8 cellular contexts compared by ENCODE assay signal in the genomic region with DNA sequence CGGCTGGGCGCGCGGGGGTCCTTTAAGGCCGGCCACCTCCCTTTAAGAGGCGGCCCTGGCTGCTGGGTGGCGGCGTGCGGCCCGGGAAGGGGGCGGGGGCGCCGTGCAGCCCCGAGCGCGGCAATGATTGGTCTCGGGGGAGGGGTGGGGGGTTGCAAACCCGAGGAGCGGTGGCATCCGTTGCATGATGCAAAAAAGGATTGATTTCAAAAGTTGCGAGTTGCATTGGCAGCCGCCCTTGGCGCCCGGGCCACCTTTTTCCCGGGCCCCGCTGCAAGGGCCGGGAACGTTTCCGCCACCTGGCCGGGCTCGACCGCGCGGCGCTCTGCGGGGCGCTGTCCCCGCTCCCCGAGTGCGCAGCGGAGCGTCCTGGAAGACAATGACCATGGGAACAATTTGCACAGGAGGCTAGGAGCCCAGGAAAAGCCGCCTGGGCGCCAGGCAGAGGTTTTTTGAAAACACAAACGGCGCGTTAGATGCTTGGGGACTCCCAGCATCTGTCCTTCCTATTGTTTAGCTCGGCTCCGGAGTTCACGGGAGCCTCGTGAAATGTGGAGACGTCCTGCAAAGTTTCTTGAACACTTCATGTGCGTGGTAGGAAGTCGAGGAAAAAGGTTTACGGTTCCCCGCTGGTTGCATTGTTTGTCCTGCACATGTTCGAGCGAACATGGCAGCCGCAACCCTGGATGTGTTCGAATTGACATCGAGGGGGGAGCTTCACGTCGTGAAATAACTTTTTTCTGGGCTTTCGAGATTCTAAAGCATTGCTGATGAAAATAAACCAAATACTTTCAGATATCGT. TPM values are rescaled to one million over a fixed set of nuclear protein-coding genes. Genes with fewer than 3 reads are reported as not detected.
DNase-seq lines count a peak whose midpoint lies in the region; ATAC-seq and TF ChIP-seq lines count a peak whose summit lies in the region.

A gene with protein sequence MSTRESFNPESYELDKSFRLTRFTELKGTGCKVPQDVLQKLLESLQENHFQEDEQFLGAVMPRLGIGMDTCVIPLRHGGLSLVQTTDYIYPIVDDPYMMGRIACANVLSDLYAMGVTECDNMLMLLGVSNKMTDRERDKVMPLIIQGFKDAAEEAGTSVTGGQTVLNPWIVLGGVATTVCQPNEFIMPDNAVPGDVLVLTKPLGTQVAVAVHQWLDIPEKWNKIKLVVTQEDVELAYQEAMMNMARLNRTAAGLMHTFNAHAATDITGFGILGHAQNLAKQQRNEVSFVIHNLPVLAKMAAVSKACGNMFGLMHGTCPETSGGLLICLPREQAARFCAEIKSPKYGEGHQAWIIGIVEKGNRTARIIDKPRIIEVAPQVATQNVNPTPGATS (minus strand): TSS at position 78 of the 802 bp plus-strand sequence. CDS start 3,343 bp downstream, outside the sequence.

- peak; percentile 68 for ATAC-seq in HG02798 (IDR thresholded peaks at IDR 0.05; ENCODE audit: poor library complexity, unreplicated experiment)
- ATAC-seq in WTC11, result peak; percentile 25

- CTCF ChIA-PET in WTC11 (lab: Charles Lee), result interaction anchor here (1.8 to 5.6 kb wide), 3 partner anchors 46 to 188 kb away, joined by 8 to 57 read pairs (median 16); a partner anchor contains a TSS

- no peak for TF ChIP-seq CTCF in WTC11 (IDR thresholded peaks at IDR 0.05)
- TF ChIP-seq CTCF in cardiac fibroblast (IDR thresholded peaks at IDR 0.05; ENCODE audit: low read depth, low read length), result no peak

- H3K36me3 Mint-ChIP-seq in WTC11, result peaks cover 24% of the 10 kb centered on the region

- peak within 1 kb of the TSS; percentile 94 for H3K4me3 Mint-ChIP-seq in WTC11

- no peaks in the 10 kb centered on the region; the same call in 1 of the 2 replicates for H3K27me3 Mint-ChIP-seq in WTC11 (ENCODE audit: low read depth)

- DNase-seq in NCI-H2107 treated with DMSO at 0.1 percent for 48 hours (lab: John Stamatoyannopoulos, UW; ENCODE audit: unreplicated experiment) (peak; percentile 24), NCI-H2107 (lab: John Stamatoyannopoulos, UW) (no peak), NCI-H2029 treated with DMSO at 0.1 percent for 48 hours (lab: John Stamatoyannopoulos, UW) (peak; percentile 2), WTC11 (ENCODE audit: low spot score) (peak; percentile 81), cardiac fibroblast (ENCODE audit: low read depth in 2 of 2) (peak; percentile 69 to 82), inferior parietal cortex (ENCODE audit: extremely low spot score) (peak; percentile 63)
- DNase-seq in stimulated activated CD4-positive, alpha-beta T cell treated with anti-CD3 and anti-CD28 coated beads, Interleukin-12 subunit alpha, Interleukin-12 subunit beta, amount 100 ng/mL, for 24 hours (ENCODE audit: low read depth in 2 of 2), result peak; percentile 72 to 81

- peaks cover 71% of the 10 kb centered on the region for H3K4me1 Mint-ChIP-seq in WTC11

- H3K27ac Mint-ChIP-seq in WTC11, result peak within 1 kb of the TSS; percentile 100

- H3K9me3 Mint-ChIP-seq in WTC11, result no peaks in the 10 kb centered on the region

- H3K4me3 ChIP-seq in cardiac fibroblast (replicated peaks in 1 of 2; ENCODE audit: low read depth in 2 of 2, low read length in 2 of 2), result peak within 1 kb of the TSS; percentile 71 to 73

- POLR2A ChIA-PET in WTC11 (lab: Charles Lee), result interaction anchor here (0.6 to 2.4 kb wide), 3 partner anchors 22 to 48 kb away, joined by 4 to 26 read pairs (median 12); a partner anchor contains a TSS

TF ChIP-seq in WTC11, 78 proteins besides CTCF, POLR2A, EP300 and RAD21 (continues in another document):
- no peak for TF ChIP-seq ATF1 (CRISPR knock-in tag; IDR thresholded peaks at IDR 0.05)
- peak; percentile 65; the same call in 1 of the 2 replicates for TF ChIP-seq TEAD1 (CRISPR knock-in tag; IDR thresholded peaks at IDR 0.05)
- TF ChIP-seq ZNF423 (CRISPR knock-in tag; IDR thresholded peaks at IDR 0.05), result peak; percentile 96
- 0 out of 2 replicates have a peak, but pooled peaks have one; percentile 13 for TF ChIP-seq ZNF219 (CRISPR knock-in tag; IDR thresholded peaks at IDR 0.05; ENCODE audit: borderline replicate concordance)
- TF ChIP-seq, protein P1, sequence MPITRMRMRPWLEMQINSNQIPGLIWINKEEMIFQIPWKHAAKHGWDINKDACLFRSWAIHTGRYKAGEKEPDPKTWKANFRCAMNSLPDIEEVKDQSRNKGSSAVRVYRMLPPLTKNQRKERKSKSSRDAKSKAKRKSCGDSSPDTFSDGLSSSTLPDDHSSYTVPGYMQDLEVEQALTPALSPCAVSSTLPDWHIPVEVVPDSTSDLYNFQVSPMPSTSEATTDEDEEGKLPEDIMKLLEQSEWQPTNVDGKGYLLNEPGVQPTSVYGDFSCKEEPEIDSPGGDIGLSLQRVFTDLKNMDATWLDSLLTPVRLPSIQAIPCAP (CRISPR knock-in tag; IDR thresholded peaks at IDR 0.05), result no peak
- TF ChIP-seq RORB (CRISPR knock-in tag; IDR thresholded peaks at IDR 0.05), result no peak
- TF ChIP-seq ESRRA (CRISPR knock-in tag; IDR thresholded peaks at IDR 0.05; ENCODE audit: borderline replicate concordance), result peak; percentile 34; the same call in 1 of the 2 replicates
- TF ChIP-seq HMGA2 (CRISPR knock-in tag; IDR thresholded peaks at IDR 0.05), result no peak
- TF ChIP-seq, protein P2, sequence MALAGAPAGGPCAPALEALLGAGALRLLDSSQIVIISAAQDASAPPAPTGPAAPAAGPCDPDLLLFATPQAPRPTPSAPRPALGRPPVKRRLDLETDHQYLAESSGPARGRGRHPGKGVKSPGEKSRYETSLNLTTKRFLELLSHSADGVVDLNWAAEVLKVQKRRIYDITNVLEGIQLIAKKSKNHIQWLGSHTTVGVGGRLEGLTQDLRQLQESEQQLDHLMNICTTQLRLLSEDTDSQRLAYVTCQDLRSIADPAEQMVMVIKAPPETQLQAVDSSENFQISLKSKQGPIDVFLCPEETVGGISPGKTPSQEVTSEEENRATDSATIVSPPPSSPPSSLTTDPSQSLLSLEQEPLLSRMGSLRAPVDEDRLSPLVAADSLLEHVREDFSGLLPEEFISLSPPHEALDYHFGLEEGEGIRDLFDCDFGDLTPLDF (CRISPR knock-in tag; IDR thresholded peaks at IDR 0.05), result no peak
- TF ChIP-seq, protein P3, sequence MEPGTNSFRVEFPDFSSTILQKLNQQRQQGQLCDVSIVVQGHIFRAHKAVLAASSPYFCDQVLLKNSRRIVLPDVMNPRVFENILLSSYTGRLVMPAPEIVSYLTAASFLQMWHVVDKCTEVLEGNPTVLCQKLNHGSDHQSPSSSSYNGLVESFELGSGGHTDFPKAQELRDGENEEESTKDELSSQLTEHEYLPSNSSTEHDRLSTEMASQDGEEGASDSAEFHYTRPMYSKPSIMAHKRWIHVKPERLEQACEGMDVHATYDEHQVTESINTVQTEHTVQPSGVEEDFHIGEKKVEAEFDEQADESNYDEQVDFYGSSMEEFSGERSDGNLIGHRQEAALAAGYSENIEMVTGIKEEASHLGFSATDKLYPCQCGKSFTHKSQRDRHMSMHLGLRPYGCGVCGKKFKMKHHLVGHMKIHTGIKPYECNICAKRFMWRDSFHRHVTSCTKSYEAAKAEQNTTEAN (CRISPR knock-in tag; IDR thresholded peaks at IDR 0.05), result no peak
- TF ChIP-seq NFE2L1 (CRISPR knock-in tag; IDR thresholded peaks at IDR 0.05), result no peak
- TF ChIP-seq, protein P4, sequence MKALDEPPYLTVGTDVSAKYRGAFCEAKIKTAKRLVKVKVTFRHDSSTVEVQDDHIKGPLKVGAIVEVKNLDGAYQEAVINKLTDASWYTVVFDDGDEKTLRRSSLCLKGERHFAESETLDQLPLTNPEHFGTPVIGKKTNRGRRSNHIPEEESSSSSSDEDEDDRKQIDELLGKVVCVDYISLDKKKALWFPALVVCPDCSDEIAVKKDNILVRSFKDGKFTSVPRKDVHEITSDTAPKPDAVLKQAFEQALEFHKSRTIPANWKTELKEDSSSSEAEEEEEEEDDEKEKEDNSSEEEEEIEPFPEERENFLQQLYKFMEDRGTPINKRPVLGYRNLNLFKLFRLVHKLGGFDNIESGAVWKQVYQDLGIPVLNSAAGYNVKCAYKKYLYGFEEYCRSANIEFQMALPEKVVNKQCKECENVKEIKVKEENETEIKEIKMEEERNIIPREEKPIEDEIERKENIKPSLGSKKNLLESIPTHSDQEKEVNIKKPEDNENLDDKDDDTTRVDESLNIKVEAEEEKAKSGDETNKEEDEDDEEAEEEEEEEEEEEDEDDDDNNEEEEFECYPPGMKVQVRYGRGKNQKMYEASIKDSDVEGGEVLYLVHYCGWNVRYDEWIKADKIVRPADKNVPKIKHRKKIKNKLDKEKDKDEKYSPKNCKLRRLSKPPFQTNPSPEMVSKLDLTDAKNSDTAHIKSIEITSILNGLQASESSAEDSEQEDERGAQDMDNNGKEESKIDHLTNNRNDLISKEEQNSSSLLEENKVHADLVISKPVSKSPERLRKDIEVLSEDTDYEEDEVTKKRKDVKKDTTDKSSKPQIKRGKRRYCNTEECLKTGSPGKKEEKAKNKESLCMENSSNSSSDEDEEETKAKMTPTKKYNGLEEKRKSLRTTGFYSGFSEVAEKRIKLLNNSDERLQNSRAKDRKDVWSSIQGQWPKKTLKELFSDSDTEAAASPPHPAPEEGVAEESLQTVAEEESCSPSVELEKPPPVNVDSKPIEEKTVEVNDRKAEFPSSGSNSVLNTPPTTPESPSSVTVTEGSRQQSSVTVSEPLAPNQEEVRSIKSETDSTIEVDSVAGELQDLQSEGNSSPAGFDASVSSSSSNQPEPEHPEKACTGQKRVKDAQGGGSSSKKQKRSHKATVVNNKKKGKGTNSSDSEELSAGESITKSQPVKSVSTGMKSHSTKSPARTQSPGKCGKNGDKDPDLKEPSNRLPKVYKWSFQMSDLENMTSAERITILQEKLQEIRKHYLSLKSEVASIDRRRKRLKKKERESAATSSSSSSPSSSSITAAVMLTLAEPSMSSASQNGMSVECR (CRISPR knock-in tag; IDR thresholded peaks at IDR 0.05; ENCODE audit: borderline replicate concordance), result peak; percentile 89
- TF ChIP-seq CREB1 (CRISPR knock-in tag; IDR thresholded peaks at IDR 0.05), result no peak
- no peak for TF ChIP-seq ZNF138 (CRISPR knock-in tag; conservative IDR thresholded peaks at IDR 0.05)
- no peak for TF ChIP-seq ZNF396 (CRISPR knock-in tag; IDR thresholded peaks at IDR 0.05; ENCODE audit: borderline replicate concordance)
- TF ChIP-seq ZNF232 (CRISPR knock-in tag; IDR thresholded peaks at IDR 0.05), result peak; percentile 92; the same call in 1 of the 2 replicates
- TF ChIP-seq NFATC4 (CRISPR knock-in tag; IDR thresholded peaks at IDR 0.05), result no peak

RNA-seq across cellular contexts. Expression of the gene that starts here (rescaled TPM):
- 501 to 509 TPM (median 501 TPM) in 3 replicates for total RNA-seq in WTC11 (2021)
